26 cellular contexts compared by ENCODE assay signal in genomic region chr1:60668584-60668983, GRCh38.
"Had no signal": no experiment of that assay in that cellular context is flagged by ENCODE, and none has a peak within 500 bp of the region (broad histone marks: within the 10 kb centered on the region; RNA-seq: fewer than 3 reads in every experiment).

No MANE protein-coding gene starts in this region.

- H3K9me3 Mint-ChIP-seq: activated CD4-positive, alpha-beta T cell treated with anti-CD3 and anti-CD28 coated beads, Interleukin-2, amount 10 ng/mL, durations not matched to agents 24 days and 14 days; activated naive CD4-positive, alpha-beta T cell treated with anti-CD3 and anti-CD28 coated beads, Interleukin-2, amount 50 U/mL, for 24 hours; activated naive CD8-positive, alpha-beta T cell treated with anti-CD3 and anti-CD28 coated beads, Interleukin-2, amount 50 U/mL, for 24 hours; activated T-cell treated with anti-CD3 and anti-CD28 coated beads, Interleukin-2, amount 50 U/mL, for 24 hours; activated T-helper 1 cell treated with anti-CD3 and anti-CD28 coated beads, Interleukin-12 subunit alpha, Interleukin-12 subunit beta, Interleukin-2, Interleukin-4 antibody, amounts not matched to agents 30 ng/mL and 10 ng/mL and 1 ng/mL, durations not matched to agents 14 hours and 24 hours and 36 hours had no signal

- H3K27ac Mint-ChIP-seq: activated CD4-positive, alpha-beta T cell treated with anti-CD3 and anti-CD28 coated beads, Interleukin-2, amount 10 ng/mL, durations not matched to agents 24 days and 14 days; activated CD8-positive, alpha-beta memory T cell treated with anti-CD3 and anti-CD28 coated beads, Interleukin-2, amount 10 ng/mL, durations not matched to agents 7 days and 5 days; activated naive CD4-positive, alpha-beta T cell treated with anti-CD3 and anti-CD28 coated beads, Interleukin-2, amount 50 U/mL, for 24 hours; activated naive CD8-positive, alpha-beta T cell treated with anti-CD3 and anti-CD28 coated beads, Interleukin-2, amount 50 U/mL, for 24 hours; activated T-cell treated with anti-CD3 and anti-CD28 coated beads, Interleukin-2, amount 50 U/mL, for 24 hours; activated T-helper 1 cell treated with anti-CD3 and anti-CD28 coated beads, Interleukin-12 subunit alpha, Interleukin-12 subunit beta, Interleukin-2, Interleukin-4 antibody, amounts not matched to agents 30 ng/mL and 10 ng/mL and 1 ng/mL, durations not matched to agents 14 hours and 24 hours and 36 hours; T-helper 17 cell; WTC11 had no signal

- H3K4me3 Mint-ChIP-seq: activated CD4-positive, alpha-beta T cell treated with anti-CD3 and anti-CD28 coated beads, Interleukin-2, amount 10 ng/mL, durations not matched to agents 24 days and 14 days; activated CD8-positive, alpha-beta memory T cell treated with anti-CD3 and anti-CD28 coated beads, Interleukin-2, amount 10 ng/mL, durations not matched to agents 7 days and 5 days; activated naive CD4-positive, alpha-beta T cell treated with anti-CD3 and anti-CD28 coated beads, Interleukin-2, amount 50 U/mL, for 24 hours; activated naive CD8-positive, alpha-beta T cell treated with anti-CD3 and anti-CD28 coated beads, Interleukin-2, amount 50 U/mL, for 24 hours; activated T-cell treated with anti-CD3 and anti-CD28 coated beads, Interleukin-2, amount 50 U/mL, for 24 hours; activated T-helper 1 cell treated with anti-CD3 and anti-CD28 coated beads, Interleukin-12 subunit alpha, Interleukin-12 subunit beta, Interleukin-2, Interleukin-4 antibody, amounts not matched to agents 30 ng/mL and 10 ng/mL and 1 ng/mL, durations not matched to agents 14 hours and 24 hours and 36 hours; T-helper 17 cell; WTC11 had no signal

- H3K4me1 Mint-ChIP-seq: activated CD4-positive, alpha-beta T cell treated with anti-CD3 and anti-CD28 coated beads, Interleukin-2, amount 10 ng/mL, durations not matched to agents 24 days and 14 days; activated CD8-positive, alpha-beta memory T cell treated with anti-CD3 and anti-CD28 coated beads, Interleukin-2, amount 10 ng/mL, durations not matched to agents 7 days and 5 days; activated naive CD4-positive, alpha-beta T cell treated with anti-CD3 and anti-CD28 coated beads, Interleukin-2, amount 50 U/mL, for 24 hours; activated naive CD8-positive, alpha-beta T cell treated with anti-CD3 and anti-CD28 coated beads, Interleukin-2, amount 50 U/mL, for 24 hours; T-helper 17 cell; WTC11 had no signal

- H3K27me3 Mint-ChIP-seq: activated CD4-positive, alpha-beta T cell treated with anti-CD3 and anti-CD28 coated beads, Interleukin-2, amount 10 ng/mL, durations not matched to agents 24 days and 14 days; activated CD8-positive, alpha-beta memory T cell treated with anti-CD3 and anti-CD28 coated beads, Interleukin-2, amount 10 ng/mL, durations not matched to agents 7 days and 5 days; activated naive CD8-positive, alpha-beta T cell treated with anti-CD3 and anti-CD28 coated beads, Interleukin-2, amount 50 U/mL, for 24 hours; activated T-cell treated with anti-CD3 and anti-CD28 coated beads, Interleukin-2, amount 50 U/mL, for 24 hours had no signal

- DNase-seq: activated CD4-positive, alpha-beta T cell treated with anti-CD3 and anti-CD28 coated beads, Interleukin-2, amount 10 ng/mL, durations not matched to agents 24 days and 14 days; activated CD4-positive, alpha-beta T cell treated with anti-CD3 and anti-CD28 coated beads, Interleukin-2, amount 50 U/mL, for 48 hours; activated CD4-positive, CD25-positive, alpha-beta regulatory T cell treated with anti-CD3 and anti-CD28 coated beads, Interleukin-2, amount 50 U/mL, for 72 hours; activated CD8-positive, alpha-beta memory T cell treated with anti-CD3 and anti-CD28 coated beads, Interleukin-2, amount 10 ng/mL, durations not matched to agents 7 days and 5 days; activated effector memory CD4-positive, alpha-beta T cell treated with Interleukin-2 at 50 U/mL for 16 hours; activated naive CD4-positive, alpha-beta T cell; activated naive CD8-positive, alpha-beta T cell treated with anti-CD3 and anti-CD28 coated beads, Interleukin-2, amount 50 U/mL, for 24 hours; activated T-cell treated with anti-CD3 and anti-CD28 coated beads, Interleukin-2, amount 50 U/mL, for 24 hours; amniotic stem cell; central memory CD4-positive, alpha-beta T cell; MG63; NCI-H1105; NCI-H1436; NCI-H187 treated with DMSO at 0.1 percent for 48 hours; NCI-H2107; NCI-H2171 treated with DMSO at 0.1 percent for 48 hours; NCI-H345; NCI-H510A; Peyer's patch; Right ventricle myocardium superior; T-helper 17 cell; T-helper 9 cell had no signal

- H3K36me3 Mint-ChIP-seq: activated CD8-positive, alpha-beta memory T cell treated with anti-CD3 and anti-CD28 coated beads, Interleukin-2, amount 10 ng/mL, durations not matched to agents 7 days and 5 days; activated naive CD4-positive, alpha-beta T cell treated with anti-CD3 and anti-CD28 coated beads, Interleukin-2, amount 50 U/mL, for 24 hours; WTC11 had no signal

- ATAC-seq: activated CD8-positive, alpha-beta memory T cell treated with anti-CD3 and anti-CD28 coated beads, Interleukin-2, amount 10 ng/mL, durations not matched to agents 7 days and 5 days; activated naive CD8-positive, alpha-beta T cell treated with anti-CD3 and anti-CD28 coated beads, Interleukin-2, amount 50 U/mL, for 24 hours; body of pancreas; T-helper 17 cell; WTC11 had no signal
